ENCODE assay signal across 8 cellular contexts in the genomic region with DNA sequence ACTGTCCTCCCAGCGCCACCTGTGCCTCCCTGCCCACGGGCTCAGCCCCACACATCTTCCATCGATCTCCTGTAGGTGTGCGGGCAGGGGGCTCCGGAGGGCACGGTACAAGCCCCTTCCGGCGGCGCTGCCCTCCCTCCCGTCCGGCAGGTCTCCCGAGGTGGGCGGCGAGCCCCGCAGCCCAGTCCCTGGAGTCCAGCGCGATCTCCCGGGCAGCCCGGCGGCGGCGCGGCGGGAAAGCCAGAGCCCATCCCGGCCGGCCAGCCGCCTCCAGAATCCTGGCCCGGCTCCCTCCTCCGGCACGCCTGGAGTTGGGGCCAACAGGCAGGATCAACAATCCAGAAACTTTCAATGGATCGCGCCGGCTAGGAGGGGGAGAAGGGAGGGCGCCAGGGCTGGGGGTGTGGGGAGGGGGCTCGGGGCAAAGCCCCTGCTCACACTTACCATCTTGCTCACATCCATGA.
DNase-seq lines count a peak whose midpoint lies in the region; ATAC-seq and TF ChIP-seq lines count a peak whose summit lies in the region.

No MANE protein-coding gene starts in this region.

- peaks cover 12% of the 10 kb centered on the region for H3K9me3 ChIP-seq in DOHH2 (ENCODE audit: control insufficient read depth, insufficient read depth, low read length)

- POLR2A ChIA-PET in MCF 10A (lab: Yijun Ruan, JAX), result no interaction called here

- intact Hi-C loops in MCF 10A (cut with micrococcal nuclease), result loop anchor here (10.0 kb wide), 1 partner anchor 114 kb away; no protein-coding TSS in a partner anchor

- no peak overlapping the region for H3K27ac Mint-ChIP-seq in MCF 10A (ENCODE audit: low read depth, unreplicated experiment)

- no peaks in the 10 kb centered on the region for H3K79me2 ChIP-seq in DOHH2 (ENCODE audit: control insufficient read depth, low read length)

- peaks cover 6% of the 10 kb centered on the region for H3K4me1 Mint-ChIP-seq in MCF 10A (ENCODE audit: insufficient read depth, unreplicated experiment)

- no peak for ATAC-seq in GM21825 (IDR thresholded peaks at IDR 0.05; ENCODE audit: unreplicated experiment)

- TF ChIP-seq CTCF in DOHH2 (IDR thresholded peaks at IDR 0.05; ENCODE audit: low read depth, low read length, poor library complexity, severe bottlenecking) (no peak), MCF 10A (IDR thresholded peaks at IDR 0.05; ENCODE audit: unreplicated experiment) (no peak)

- H3K4me1 ChIP-seq in DOHH2 (ENCODE audit: control insufficient read depth, low read length), result peaks cover 12% of the 10 kb centered on the region

- H3K4me3 Mint-ChIP-seq in MCF 10A (ENCODE audit: unreplicated experiment), result peak overlapping the region; percentile 70

- H3K9me3 Mint-ChIP-seq in MCF 10A (ENCODE audit: unreplicated experiment), result no peaks in the 10 kb centered on the region

- H3K4me3 ChIP-seq in DOHH2 (ENCODE audit: low read length), result peak overlapping the region; percentile 72
- peak overlapping the region; percentile 57 for H3K4me3 ChIP-seq in skeletal muscle cell (ENCODE audit: low read depth, low read length)

- H3K36me3 Mint-ChIP-seq in MCF 10A (ENCODE audit: insufficient read depth, unreplicated experiment), result no peaks in the 10 kb centered on the region

- H3F3A ChIP-seq in DOHH2 (ENCODE audit: control insufficient read depth, insufficient read depth), result no peaks in the 10 kb centered on the region

- BruUV-seq in MCF 10A (replicated peaks; lab: Mats Ljungman, UMichigan), result no TSS peak

- H3K9me2 ChIP-seq in DOHH2 (replicated peaks; ENCODE audit: control insufficient read depth, low read length), result no peaks in the 10 kb centered on the region

- H3K27me3 ChIP-seq in DOHH2 (ENCODE audit: control insufficient read depth, low read length), result peaks cover 27% of the 10 kb centered on the region

- peak; percentile 51 for DNase-seq in NCI-H1092 (lab: John Stamatoyannopoulos, UW)
- peak; percentile 52 for DNase-seq in MCF 10A (ENCODE audit: unreplicated experiment)
- peak; percentile 69 for DNase-seq in iPS-NIHi7 (ENCODE audit: extremely low spot score)
- no peak for DNase-seq in skeletal muscle cell (ENCODE audit: low read depth)
- no peak for DNase-seq in NCI-H1436 (lab: John Stamatoyannopoulos, UW)
- DNase-seq in stimulated activated naive CD4-positive, alpha-beta T cell treated with Interleukin-2 at 50 U/mL for 16 hours (lab: John Stamatoyannopoulos, UW), result no peak

- H3K27ac ChIP-seq in DOHH2 (ENCODE audit: low read depth, low read length), result no peak overlapping the region

- H3K27me3 Mint-ChIP-seq in MCF 10A (ENCODE audit: insufficient read depth, unreplicated experiment), result no peaks in the 10 kb centered on the region

- no peaks in the 10 kb centered on the region for H3K36me3 ChIP-seq in DOHH2 (ENCODE audit: control insufficient read depth, low read length)

- peak overlapping the region; percentile 53 for H3K4me2 ChIP-seq in DOHH2 (ENCODE audit: low read length)

- no peaks in the 10 kb centered on the region for H4K20me1 ChIP-seq in DOHH2 (ENCODE audit: control insufficient read depth, insufficient read depth, low read depth, low read length)

- CTCF ChIA-PET in MCF 10A (lab: Yijun Ruan, JAX), result no interaction called here

Comparison
In these comparisons a context has a peak if more than half of its experiments do, and no peak if none do; other contexts are left out.
1. DNase-seq: peak in NCI-H1092 (single experiment), MCF 10A (single experiment) and iPS-NIHi7 (single experiment); none in skeletal muscle cell (single experiment), NCI-H1436 (single experiment) and stimulated activated naive CD4-positive, alpha-beta T cell treated with Interleukin-2 at 50 U/mL for 16 hours (single experiment).